Comparison of ENCODE assay signal across 10 cellular contexts in the genomic region with DNA sequence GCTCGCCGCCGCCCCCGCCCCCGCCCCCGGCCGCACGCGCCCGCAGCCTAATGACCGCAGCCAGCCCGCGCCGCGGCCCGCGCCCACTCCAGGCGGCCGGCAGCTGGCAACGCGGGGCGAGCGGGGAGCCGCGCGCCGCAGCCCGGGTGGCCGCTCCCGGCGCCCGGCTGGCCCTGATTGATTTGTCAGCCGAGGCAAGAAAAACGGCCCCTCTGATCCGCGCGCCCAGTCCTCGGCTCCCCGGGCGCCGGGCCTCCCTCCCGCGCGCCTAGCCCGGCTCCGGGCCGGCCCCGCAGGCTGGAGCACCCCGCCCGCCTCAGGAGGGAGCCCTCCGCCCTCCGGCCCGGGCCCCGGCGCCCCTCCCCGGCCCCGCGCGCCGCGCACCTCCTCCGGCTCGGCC. TPM values are rescaled to one million over a fixed set of nuclear protein-coding genes. Genes with fewer than 3 reads are reported as not detected.
A peak's percentile ranks its signal among the peaks of the same experiment; 100 is the strongest.
DNase-seq lines count a peak whose midpoint lies in the region; ATAC-seq, FAIRE-seq and TF ChIP-seq lines count a peak whose summit lies in the region.
"Had no signal": no experiment of that assay in that cellular context is flagged by ENCODE, and none has a peak within 500 bp of the region (broad histone marks: within the 10 kb centered on the region; RNA-seq: fewer than 3 reads in every experiment).

No MANE protein-coding gene starts in this region.

- POLR2A ChIA-PET in GM10248 (lab: Yijun Ruan, JAX) = no interaction called here
- POLR2A ChIA-PET in WTC11 (lab: Charles Lee) = no interaction called here
- POLR2A ChIA-PET in HepG2 (lab: Yijun Ruan, JAX) = no interaction called here

- H3K4me3 ChIP-seq in BLaER1 treated with 17β-estradiol and CSF1 and Interleukin-3, amounts not matched to agents 10 nM and 100 nM = peak overlapping the region in 9 of 10 experiments; percentile 36 to 66 (median 53); a peak in 15 of 20 replicates
- peak overlapping the region in 1 of 3 experiments; percentile 58; a peak in 2 of 6 replicates for H3K4me3 ChIP-seq in HepG2 (replicated peaks in 1 of 3; ENCODE audit: insufficient read depth in 1 of 3, low read depth in 2 of 3, low read length in 3 of 3)

- H3K4me3 Mint-ChIP-seq in WTC11 = no peak overlapping the region

- H3K79me2 ChIP-seq in HepG2 (ENCODE audit: insufficient read depth, low read length) = no peaks in the 10 kb centered on the region

- H3K27ac ChIP-seq in BLaER1 treated with 17β-estradiol and CSF1 and Interleukin-3, amounts not matched to agents 10 nM and 100 nM = no peak overlapping the region
- no peak overlapping the region for H3K27ac ChIP-seq in HepG2 (ENCODE audit: extremely low read length, insufficient read depth, low read length)

- TF ChIP-seq CTCF in GM10248 (IDR thresholded peaks at IDR 0.05; ENCODE audit: control extremely low read depth, extremely low read depth, low read depth, missing control alignments) = peak; percentile 11
- TF ChIP-seq CTCF in WTC11 (IDR thresholded peaks at IDR 0.05) = no peak
- TF ChIP-seq CTCF in HepG2 (CRISPR knock-in tag; IDR thresholded peaks at IDR 0.05) = no peak

- intact Hi-C loops in HepG2 (cut with micrococcal nuclease; ENCODE audit: unreplicated experiment) = no loop called here

- no peak for FAIRE-seq in HepG2 (lab: Jason Lieb, UNC)

- peaks cover 82 to 100% (median 99%) of the 10 kb centered on the region in 11 experiments for H3K27me3 ChIP-seq in BLaER1 treated with 17β-estradiol and CSF1 and Interleukin-3, amounts not matched to agents 10 nM and 100 nM
- H3K27me3 ChIP-seq in HepG2 (ENCODE audit: control insufficient read depth in 1 of 2, insufficient read depth in 2 of 2, low read length in 2 of 2) = peaks cover 22 to 83% of the 10 kb centered on the region in 2 experiments; a peak in 4 of 5 replicates

- no peaks in the 10 kb centered on the region for H3K9me3 Mint-ChIP-seq in WTC11

- in situ Hi-C loops in HepG2 (cut with HindIII; ENCODE audit: extremely low pct_ligation_motif_present, low pct_unique_long_range_greater_than_20kb) = no loop called here
- in situ Hi-C loops in G401 (cut with HindIII; ENCODE audit: low sequenced_read_pairs) = no loop called here

- peaks cover 0 to 79% (median 60%) of the 10 kb centered on the region in 11 experiments; a peak in 18 of 22 replicates for H4K20me1 ChIP-seq in BLaER1 treated with 17β-estradiol and CSF1 and Interleukin-3, amounts not matched to agents 10 nM and 100 nM
- H4K20me1 ChIP-seq in HepG2 (ENCODE audit: insufficient read depth, low read length) = no peaks in the 10 kb centered on the region; the same call in 1 of the 2 replicates

- no peaks in the 10 kb centered on the region for H3K9me3 ChIP-seq in BLaER1 treated with 17β-estradiol and CSF1 and Interleukin-3, amounts not matched to agents 10 nM and 100 nM (replicated peaks in 1 of 11)
- no peaks in the 10 kb centered on the region for H3K9me3 ChIP-seq in HepG2 (ENCODE audit: low read length)

- H3K9ac ChIP-seq in BLaER1 treated with 17β-estradiol and CSF1 and Interleukin-3, amounts not matched to agents 10 nM and 100 nM = peak overlapping the region in 3 of 11 experiments; percentile 38 to 63 (median 59); a peak in 6 of 22 replicates
- no peak overlapping the region for H3K9ac ChIP-seq in HepG2 (ENCODE audit: insufficient read depth, low read depth, low read length)

- H2AFZ ChIP-seq in HepG2 (ENCODE audit: low read length) = no peak overlapping the region

- no TSS peak for BruUV-seq in HepG2 (replicated peaks; lab: Mats Ljungman, UMichigan)

- CTCF ChIA-PET in GM10248 (lab: Yijun Ruan, JAX) = no interaction called here
- CTCF ChIA-PET in WTC11 (lab: Charles Lee) = no interaction called here
- CTCF ChIA-PET in HepG2 (lab: Yijun Ruan, JAX; ENCODE audit: low intra/inter-chr PET ratio, low total read pairs) = no interaction called here

- no CpG with 5 or more reads among the region's 63 CpGs for WGBS in HepG2 (ENCODE audit: low lambda C conversion rate)

- H3K27ac Mint-ChIP-seq in WTC11 = no peak overlapping the region
- H3K27ac Mint-ChIP-seq: activated naive CD8-positive, alpha-beta T cell had no signal

- peak; percentile 21 for ATAC-seq in WTC11
- ATAC-seq in HepG2 = peak; percentile 51
- no peak for ATAC-seq in HG02884 (IDR thresholded peaks at IDR 0.05; ENCODE audit: unreplicated experiment)

- no peak for TF ChIP-seq POLR2A in HepG2 (IDR thresholded peaks at IDR 0.05; ENCODE audit: insufficient read depth in 1 of 2, low read depth in 2 of 2, low read length in 2 of 2)

- H3K36me3 Mint-ChIP-seq in WTC11 = no peaks in the 10 kb centered on the region
- H3K36me3 Mint-ChIP-seq: activated naive CD8-positive, alpha-beta T cell had no signal

- H3K4me2 ChIP-seq in BLaER1 treated with 17β-estradiol and CSF1 and Interleukin-3, amounts not matched to agents 10 nM and 100 nM = peak overlapping the region; percentile 58 to 84 (median 72); a peak in 21 of 22 replicates
- peak overlapping the region; percentile 51; the same call in 1 of the 2 replicates for H3K4me2 ChIP-seq in HepG2 (ENCODE audit: low read depth, low read length)

- H3K4me1 ChIP-seq in BLaER1 treated with 17β-estradiol and CSF1 and Interleukin-3, amounts not matched to agents 10 nM and 100 nM = peaks cover 0 to 42% (median 20%) of the 10 kb centered on the region in 10 experiments; a peak in 14 of 20 replicates
- H3K4me1 ChIP-seq in HepG2 (ENCODE audit: insufficient read depth, low read length) = peaks cover 20% of the 10 kb centered on the region

- peaks cover 93% of the 10 kb centered on the region for H3K27me3 Mint-ChIP-seq in WTC11 (ENCODE audit: low read depth)

- no peaks in the 10 kb centered on the region for H3K36me3 ChIP-seq in BLaER1 treated with 17β-estradiol and CSF1 and Interleukin-3, amounts not matched to agents 10 nM and 100 nM
- no peaks in the 10 kb centered on the region for H3K36me3 ChIP-seq in HepG2 (replicated peaks in 1 of 2; ENCODE audit: control insufficient read depth in 1 of 2, insufficient read depth in 2 of 2, low read length in 2 of 2)

- H3K4me1 Mint-ChIP-seq in WTC11 = peaks cover 52% of the 10 kb centered on the region

- DNase-seq in GM10248 (ENCODE audit: extremely low spot score) = no peak
- DNase-seq in WTC11 (ENCODE audit: low spot score) = no peak
- no peak for DNase-seq in HepG2 (ENCODE audit: low spot score)
- DNase-seq in G401 (ENCODE audit: low spot score) = no peak
- DNase-seq in NCI-H510A (lab: John Stamatoyannopoulos, UW) = no peak
- DNase-seq: cortex of kidney, Right ventricle myocardium superior had no signal

- no peak for TF ChIP-seq EP300 in HepG2 (IDR thresholded peaks at IDR 0.05; ENCODE audit: low read depth in 2 of 2, low read length in 2 of 2)
- no peak for TF ChIP-seq EP300 in HepG2 (CRISPR knock-in tag; IDR thresholded peaks at IDR 0.05; ENCODE audit: borderline replicate concordance)

- no peak for TF ChIP-seq RAD21 in HepG2 (CRISPR knock-in tag; IDR thresholded peaks at IDR 0.05)

TF ChIP-seq in WTC11, 78 proteins besides CTCF, POLR2A, EP300 and RAD21 (continues in another document):
- TF ChIP-seq SMAD3 (CRISPR knock-in tag; IDR thresholded peaks at IDR 0.05; ENCODE audit: borderline replicate concordance) = no peak

TF ChIP-seq in HepG2, 621 proteins besides CTCF, POLR2A, EP300 and RAD21:
- TF ChIP-seq, protein P1, sequence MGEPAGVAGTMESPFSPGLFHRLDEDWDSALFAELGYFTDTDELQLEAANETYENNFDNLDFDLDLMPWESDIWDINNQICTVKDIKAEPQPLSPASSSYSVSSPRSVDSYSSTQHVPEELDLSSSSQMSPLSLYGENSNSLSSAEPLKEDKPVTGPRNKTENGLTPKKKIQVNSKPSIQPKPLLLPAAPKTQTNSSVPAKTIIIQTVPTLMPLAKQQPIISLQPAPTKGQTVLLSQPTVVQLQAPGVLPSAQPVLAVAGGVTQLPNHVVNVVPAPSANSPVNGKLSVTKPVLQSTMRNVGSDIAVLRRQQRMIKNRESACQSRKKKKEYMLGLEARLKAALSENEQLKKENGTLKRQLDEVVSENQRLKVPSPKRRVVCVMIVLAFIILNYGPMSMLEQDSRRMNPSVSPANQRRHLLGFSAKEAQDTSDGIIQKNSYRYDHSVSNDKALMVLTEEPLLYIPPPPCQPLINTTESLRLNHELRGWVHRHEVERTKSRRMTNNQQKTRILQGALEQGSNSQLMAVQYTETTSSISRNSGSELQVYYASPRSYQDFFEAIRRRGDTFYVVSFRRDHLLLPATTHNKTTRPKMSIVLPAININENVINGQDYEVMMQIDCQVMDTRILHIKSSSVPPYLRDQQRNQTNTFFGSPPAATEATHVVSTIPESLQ (CRISPR knock-in tag; conservative IDR thresholded peaks at IDR 0.05) = no peak
- TF ChIP-seq KLF6 (CRISPR knock-in tag; IDR thresholded peaks at IDR 0.05) (no peak), ZNF292 (CRISPR knock-in tag; IDR thresholded peaks at IDR 0.05; ENCODE audit: borderline replicate concordance, low read depth) (no peak), ZNF326 (CRISPR knock-in tag; IDR thresholded peaks at IDR 0.05; ENCODE audit: borderline replicate concordance) (no peak), DR1 (CRISPR knock-in tag; IDR thresholded peaks at IDR 0.05) (no peak)

RNA-seq across cellular contexts. Expression of a gene that starts 11.9 kb away (rescaled TPM):
- total RNA-seq in WTC11 (2021) (0.42 to 0.50 TPM in 2 of 3 replicates, not detected in the other), HepG2 (2016; rRNA removed; fragmentation: Illumina TruSeq; extraction: Trizol) (not detected in 2 replicates)
- not detected in 2 replicates for total RNA-seq in HepG2 (2016; cell fraction: cytosol; rRNA removed; fragmentation: Illumina TruSeq; extraction: Trizol; ENCODE audit: low read depth)
- not detected in 2 replicates for total RNA-seq in HepG2 (2016; cell fraction: insoluble cytoplasmic fraction; rRNA removed; fragmentation: Illumina TruSeq; extraction: Trizol)
- total RNA-seq in HepG2 (2016; cell fraction: membrane; rRNA removed; fragmentation: Illumina TruSeq; extraction: Trizol) = not detected in 2 replicates
- total RNA-seq in HepG2 (2016; cell fraction: nucleus; rRNA removed; fragmentation: Illumina TruSeq; extraction: Trizol) = not detected in 2 replicates
- polyA plus RNA-seq in HepG2 (2011; rRNA removed) = not detected in 2 replicates
- not detected in 2 replicates for polyA plus RNA-seq in HepG2 (2011; cell fraction: cytosol; rRNA removed)
- polyA plus RNA-seq in HepG2 (2011; cell fraction: nucleus; rRNA removed) = 0.12 TPM in 1 of 2 replicates, not detected in the other
- not detected in 2 replicates for polyA plus RNA-seq in HepG2 (2012)
- not detected in 2 replicates for polyA plus RNA-seq in HepG2 (2016; cell fraction: cytosol; fragmentation: Illumina TruSeq; extraction: Trizol; ENCODE audit: low read depth)
- polyA plus RNA-seq in HepG2 (2016; cell fraction: insoluble cytoplasmic fraction; fragmentation: Illumina TruSeq; extraction: Trizol; ENCODE audit: low read depth) = not detected in 2 replicates
- polyA plus RNA-seq in HepG2 (2016; cell fraction: membrane; fragmentation: Illumina TruSeq; extraction: Trizol; ENCODE audit: low read depth) = not detected in 2 replicates
- polyA plus RNA-seq in HepG2 (2016; cell fraction: nucleus; fragmentation: Illumina TruSeq; extraction: Trizol; ENCODE audit: insufficient read depth, low read depth) = not detected in 2 replicates
- polyA minus RNA-seq in HepG2 (2011; rRNA and poly(A)+ RNA removed; ENCODE audit: low replicate concordance) = 16.6 TPM in 1 of 2 replicates, not detected in the other
- polyA minus RNA-seq in HepG2 (2011; cell fraction: cytosol; rRNA and poly(A)+ RNA removed) = 0.44 TPM in 1 of 2 replicates, not detected in the other
- polyA minus RNA-seq in HepG2 (2011; cell fraction: nucleus; rRNA and poly(A)+ RNA removed) = not detected in 2 replicates
- total RNA-seq in G401 (2014; rRNA removed; shearing (Covaris generic)) = 31.6 and 36.9 TPM in 2 replicates
- total RNA-seq: Right ventricle myocardium superior had no signal

Comparison
In these comparisons a context has a peak if more than half of its experiments do, and no peak if none do; other contexts are left out.
1. RNA of a gene that starts 11.9 kb away (total RNA-seq): 31.6 to 36.9 TPM in G401; 0.42 to 0.50 TPM in WTC11 and not detected in HepG2; every median in the first group is over 10 times any median in the second.